In genomic region chr6:15894973-15895858, GRCh38 we compare ENCODE assay signal across 1 cellular context.
TF ChIP-seq lines count a peak whose summit lies in the region.

No MANE protein-coding gene starts in this region.

TF ChIP-seq in WTC11, 78 proteins besides CTCF, POLR2A, EP300 and RAD21 (continued from another document):
- TF ChIP-seq ZNF317 (CRISPR knock-in tag; IDR thresholded peaks at IDR 0.05; ENCODE audit: borderline replicate concordance, low read depth) = no peak
- no peak for TF ChIP-seq STAT6 (CRISPR knock-in tag; conservative IDR thresholded peaks at IDR 0.05; ENCODE audit: low read depth)
- no peak for TF ChIP-seq ZNF671 (CRISPR knock-in tag; IDR thresholded peaks at IDR 0.05)
- TF ChIP-seq KAT7 (CRISPR knock-in tag; IDR thresholded peaks at IDR 0.05; ENCODE audit: borderline replicate concordance) = no peak
- TF ChIP-seq SP1 (CRISPR knock-in tag; conservative IDR thresholded peaks at IDR 0.05) = no peak
- no peak for TF ChIP-seq NR2C2 (CRISPR knock-in tag; IDR thresholded peaks at IDR 0.05)
- TF ChIP-seq, protein P1, sequence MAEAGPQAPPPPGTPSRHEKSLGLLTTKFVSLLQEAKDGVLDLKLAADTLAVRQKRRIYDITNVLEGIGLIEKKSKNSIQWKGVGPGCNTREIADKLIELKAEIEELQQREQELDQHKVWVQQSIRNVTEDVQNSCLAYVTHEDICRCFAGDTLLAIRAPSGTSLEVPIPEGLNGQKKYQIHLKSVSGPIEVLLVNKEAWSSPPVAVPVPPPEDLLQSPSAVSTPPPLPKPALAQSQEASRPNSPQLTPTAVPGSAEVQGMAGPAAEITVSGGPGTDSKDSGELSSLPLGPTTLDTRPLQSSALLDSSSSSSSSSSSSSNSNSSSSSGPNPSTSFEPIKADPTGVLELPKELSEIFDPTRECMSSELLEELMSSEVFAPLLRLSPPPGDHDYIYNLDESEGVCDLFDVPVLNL (CRISPR knock-in tag; IDR thresholded peaks at IDR 0.05; ENCODE audit: borderline replicate concordance, low read depth) = no peak
- TF ChIP-seq IRF2 (CRISPR knock-in tag; IDR thresholded peaks at IDR 0.05; ENCODE audit: borderline replicate concordance, low read depth) = no peak
- TF ChIP-seq ZNF263 (CRISPR knock-in tag; IDR thresholded peaks at IDR 0.05; ENCODE audit: low read depth) = no peak
